In the genomic region with DNA sequence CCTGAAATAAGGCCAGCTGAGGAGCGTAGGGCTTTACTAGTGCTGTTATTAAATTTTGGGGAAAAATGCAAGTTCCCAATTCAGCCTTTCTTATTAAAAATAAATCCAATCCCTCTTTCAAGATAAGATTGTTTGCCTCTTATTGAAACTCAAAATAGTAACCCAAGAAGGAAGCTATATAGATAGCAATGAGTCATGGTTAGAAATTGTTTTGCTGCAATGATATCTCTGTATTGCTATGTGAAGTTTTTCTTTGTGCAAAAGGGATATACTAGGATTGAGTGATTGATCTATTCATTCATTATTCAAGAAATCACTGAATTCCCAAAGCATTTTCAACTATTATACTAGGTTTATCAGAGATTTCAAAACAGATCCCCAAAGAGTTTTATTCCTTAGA, we compare ENCODE assay signal across 18 cellular contexts.
"Had no signal": no experiment of that assay in that cellular context is flagged by ENCODE, and none has a peak within 500 bp of the region (broad histone marks: within the 10 kb centered on the region; RNA-seq: fewer than 3 reads in every experiment).

No MANE protein-coding gene starts in this region.

- H3K4me1 ChIP-seq: body of pancreas, esophagus muscularis mucosa, lower lobe of right lung, thyroid gland had no signal

- ATAC-seq: activated CD8-positive, alpha-beta memory T cell treated with anti-CD3 and anti-CD28 coated beads, Interleukin-2, amount 10 ng/mL, durations not matched to agents 7 days and 5 days; body of pancreas; left colon; lower lobe of right lung; natural killer cell treated with Interleukin-12 subunit alpha and Interleukin-12 subunit beta and Interleukin-15 and Interleukin-18, amount 100 ng/mL, for 72 hours had no signal

- H3K4me3 ChIP-seq: body of pancreas, esophagus muscularis mucosa, lower lobe of right lung, thyroid gland had no signal

- H3K27ac Mint-ChIP-seq: activated CD4-positive, alpha-beta memory T cell treated with anti-CD3 and anti-CD28 coated beads, Interleukin-2, amount 10 ng/mL, durations not matched to agents 7 days and 5 days; activated CD8-positive, alpha-beta memory T cell treated with anti-CD3 and anti-CD28 coated beads, Interleukin-2, amount 10 ng/mL, durations not matched to agents 7 days and 5 days; activated naive CD8-positive, alpha-beta T cell; natural killer cell treated with Interleukin-12 subunit alpha and Interleukin-12 subunit beta and Interleukin-15 and Interleukin-18, amount 100 ng/mL, for 72 hours; T-helper 2 cell treated with Interferon-gamma antibody and Interleukin-4, amounts not matched to agents 5 μg/mL and 100 μg/mL, for 36 hours had no signal

- H3K36me3 Mint-ChIP-seq: activated CD8-positive, alpha-beta memory T cell treated with anti-CD3 and anti-CD28 coated beads, Interleukin-2, amount 10 ng/mL, durations not matched to agents 7 days and 5 days; activated naive CD8-positive, alpha-beta T cell; natural killer cell treated with Interleukin-12 subunit alpha and Interleukin-12 subunit beta and Interleukin-15 and Interleukin-18, amount 100 ng/mL, for 72 hours had no signal

- H3K27me3 ChIP-seq: body of pancreas, esophagus muscularis mucosa, thyroid gland had no signal

- H3K9me3 ChIP-seq: body of pancreas, esophagus muscularis mucosa, lower lobe of right lung, thyroid gland had no signal

- H3K9me3 Mint-ChIP-seq: activated CD4-positive, alpha-beta memory T cell treated with anti-CD3 and anti-CD28 coated beads, Interleukin-2, amount 10 ng/mL, durations not matched to agents 7 days and 5 days; natural killer cell treated with Interleukin-12 subunit alpha and Interleukin-12 subunit beta and Interleukin-15 and Interleukin-18, amount 100 ng/mL, for 72 hours; T-helper 2 cell treated with Interferon-gamma antibody and Interleukin-4, amounts not matched to agents 5 μg/mL and 100 μg/mL, for 36 hours had no signal

- H3K36me3 ChIP-seq: esophagus muscularis mucosa, lower lobe of right lung, thyroid gland had no signal

- H3K27me3 Mint-ChIP-seq: activated CD8-positive, alpha-beta memory T cell treated with anti-CD3 and anti-CD28 coated beads, Interleukin-2, amount 10 ng/mL, durations not matched to agents 7 days and 5 days had no signal

- H3K4me1 Mint-ChIP-seq: activated CD4-positive, alpha-beta memory T cell treated with anti-CD3 and anti-CD28 coated beads, Interleukin-2, amount 10 ng/mL, durations not matched to agents 7 days and 5 days; activated CD8-positive, alpha-beta memory T cell treated with anti-CD3 and anti-CD28 coated beads, Interleukin-2, amount 10 ng/mL, durations not matched to agents 7 days and 5 days had no signal

- H3K27ac ChIP-seq: body of pancreas, esophagus muscularis mucosa, lower lobe of right lung, thyroid gland had no signal

- H3K4me3 Mint-ChIP-seq: activated CD4-positive, alpha-beta memory T cell treated with anti-CD3 and anti-CD28 coated beads, Interleukin-2, amount 10 ng/mL, durations not matched to agents 7 days and 5 days; activated CD8-positive, alpha-beta memory T cell treated with anti-CD3 and anti-CD28 coated beads, Interleukin-2, amount 10 ng/mL, durations not matched to agents 7 days and 5 days; activated naive CD8-positive, alpha-beta T cell; natural killer cell treated with Interleukin-12 subunit alpha and Interleukin-12 subunit beta and Interleukin-15 and Interleukin-18, amount 100 ng/mL, for 72 hours; T-helper 2 cell treated with Interferon-gamma antibody and Interleukin-4, amounts not matched to agents 5 μg/mL and 100 μg/mL, for 36 hours had no signal

- DNase-seq: activated CD4-positive, alpha-beta memory T cell treated with anti-CD3 and anti-CD28 coated beads, Interleukin-2, amount 10 ng/mL, durations not matched to agents 7 days and 5 days; activated CD4-positive, alpha-beta T cell treated with anti-CD3 and anti-CD28 coated beads for 48 hours; activated CD4-positive, CD25-positive, alpha-beta regulatory T cell; activated CD8-positive, alpha-beta memory T cell treated with anti-CD3 and anti-CD28 coated beads, Interleukin-2, amount 10 ng/mL, durations not matched to agents 7 days and 5 days; amygdala; body of pancreas; cerebellar nuclear complex; effector CD8-positive, alpha-beta T cell; hippocampal formation; left colon; lower lobe of right lung; stimulated activated CD8-positive, alpha-beta memory T cell treated with anti-CD3 and anti-CD28 coated beads, Interleukin-4, amount 100 ng/mL, for 48 hours; stimulated activated naive CD4-positive, alpha-beta T cell; thyroid gland had no signal
